18 cellular contexts compared by ENCODE assay signal in genomic region chr5:95940758-95941682, GRCh38. TPM values are rescaled to one million over a fixed set of nuclear protein-coding genes. Genes with fewer than 3 reads are reported as not detected.
DNase-seq lines count a peak whose midpoint lies in the region; ATAC-seq and TF ChIP-seq lines count a peak whose summit lies in the region.
"Had no signal": no experiment of that assay in that cellular context is flagged by ENCODE, and none has a peak within 500 bp of the region (broad histone marks: within the 10 kb centered on the region; RNA-seq: fewer than 3 reads in every experiment).

No MANE protein-coding gene starts in this region.

- peaks cover 14% of the 10 kb centered on the region for H3K4me1 ChIP-seq in SJSA1 (replicated peaks)
- H3K4me1 ChIP-seq: Peyer's patch had no signal

- no peaks in the 10 kb centered on the region for H3K9me3 ChIP-seq in SJSA1 (replicated peaks)
- H3K9me3 ChIP-seq: gastroesophageal sphincter, Peyer's patch had no signal

- no peaks in the 10 kb centered on the region for H3K27me3 Mint-ChIP-seq in glutamatergic neuron (ENCODE audit: unreplicated experiment)
- no peaks in the 10 kb centered on the region for H3K27me3 Mint-ChIP-seq in stimulated activated naive CD8-positive, alpha-beta T cell treated with anti-CD3 and anti-CD28 coated beads, Interleukin-15, amount 100 ng/mL, for 72 hours
- H3K27me3 Mint-ChIP-seq: effector memory CD8-positive, alpha-beta T cell; type B pancreatic cell had no signal

- no peaks in the 10 kb centered on the region for H3K27me3 ChIP-seq in SJSA1 (replicated peaks)
- H3K27me3 ChIP-seq: gastroesophageal sphincter, Peyer's patch had no signal

- H3K4me3 ChIP-seq in SJSA1 = no peak overlapping the region
- H3K4me3 ChIP-seq: gastroesophageal sphincter, Peyer's patch had no signal

- H3K36me3 ChIP-seq in SJSA1 = peaks cover 37% of the 10 kb centered on the region
- H3K36me3 ChIP-seq: gastroesophageal sphincter, Peyer's patch had no signal

- DNase-seq in EL (peak; percentile 37), SJSA1 (ENCODE audit: low read depth in 1 of 2, low spot score in 2 of 2) (peak; percentile 35 to 44), glutamatergic neuron (peak; percentile 19), nucleus accumbens (lab: John Stamatoyannopoulos, UW) (peak in 49 of 56 donors; percentile 13 to 81 (median 55)), NCI-H345 (lab: John Stamatoyannopoulos, UW) (no peak)
- no peak for DNase-seq in stimulated activated CD4-positive, alpha-beta T cell treated with anti-CD3 and anti-CD28 coated beads, Interleukin-4, amount 100 ng/mL, for 1 hour
- no peak for DNase-seq in stimulated activated naive CD8-positive, alpha-beta T cell treated with anti-CD3 and anti-CD28 coated beads, Interleukin-15, amount 100 ng/mL, for 72 hours
- DNase-seq: activated CD4-positive, alpha-beta T cell treated with anti-CD3 and anti-CD28 coated beads for 48 hours; activated T-cell treated with anti-CD3 and anti-CD28 coated beads, Interleukin-2, amount 50 U/mL, for 48 hours; DMS153; effector memory CD8-positive, alpha-beta T cell; NCI-H146; NCI-H524 treated with DMSO at 0.1 percent for 48 hours; Peyer's patch; stimulated activated CD8-positive, alpha-beta memory T cell treated with anti-CD3 and anti-CD28 coated beads, Interleukin-4, amount 100 ng/mL, for 48 hours had no signal

- H3K27ac Mint-ChIP-seq in glutamatergic neuron (ENCODE audit: unreplicated experiment) = peak overlapping the region; percentile 48
- H3K27ac Mint-ChIP-seq in stimulated activated naive CD8-positive, alpha-beta T cell treated with anti-CD3 and anti-CD28 coated beads, Interleukin-15, amount 100 ng/mL, for 72 hours = no peak overlapping the region
- H3K27ac Mint-ChIP-seq: effector memory CD8-positive, alpha-beta T cell; type B pancreatic cell had no signal

- H3K9me3 Mint-ChIP-seq in glutamatergic neuron (ENCODE audit: unreplicated experiment) = no peaks in the 10 kb centered on the region
- H3K9me3 Mint-ChIP-seq in stimulated activated naive CD8-positive, alpha-beta T cell treated with anti-CD3 and anti-CD28 coated beads, Interleukin-15, amount 100 ng/mL, for 72 hours = no peaks in the 10 kb centered on the region
- H3K9me3 Mint-ChIP-seq: effector memory CD8-positive, alpha-beta T cell; type B pancreatic cell had no signal

- H3K36me3 Mint-ChIP-seq in glutamatergic neuron (ENCODE audit: unreplicated experiment) = no peaks in the 10 kb centered on the region

- H3K4me1 Mint-ChIP-seq in glutamatergic neuron (ENCODE audit: low read depth, unreplicated experiment) = peaks cover 31% of the 10 kb centered on the region
- peaks cover 14% of the 10 kb centered on the region for H3K4me1 Mint-ChIP-seq in stimulated activated naive CD8-positive, alpha-beta T cell treated with anti-CD3 and anti-CD28 coated beads, Interleukin-15, amount 100 ng/mL, for 72 hours

- H3K27ac ChIP-seq in SJSA1 = no peak overlapping the region
- H3K27ac ChIP-seq: gastroesophageal sphincter, Peyer's patch had no signal

- ATAC-seq in stimulated activated naive CD8-positive, alpha-beta T cell treated with anti-CD3 and anti-CD28 coated beads, Interleukin-15, amount 100 ng/mL, for 72 hours = no peak
- ATAC-seq in GM21786 (IDR thresholded peaks at IDR 0.05; ENCODE audit: unreplicated experiment) = no peak
- ATAC-seq: effector memory CD8-positive, alpha-beta T cell; gastroesophageal sphincter had no signal

- H3K4me3 Mint-ChIP-seq in glutamatergic neuron (ENCODE audit: unreplicated experiment) = peak overlapping the region; percentile 30
- no peak overlapping the region for H3K4me3 Mint-ChIP-seq in stimulated activated naive CD8-positive, alpha-beta T cell treated with anti-CD3 and anti-CD28 coated beads, Interleukin-15, amount 100 ng/mL, for 72 hours
- H3K4me3 Mint-ChIP-seq: effector memory CD8-positive, alpha-beta T cell; type B pancreatic cell had no signal

- no peak for TF ChIP-seq CTCF in glutamatergic neuron (IDR thresholded peaks at IDR 0.05; ENCODE audit: partially characterized antibody, unreplicated experiment)

RNA-seq across cellular contexts. Expression of gene ELL2, which starts 20.6 kb away (rescaled TPM):
- 21.1 and 39.9 TPM in 2 replicates for total RNA-seq in SJSA1 (2014; rRNA removed; shearing (Covaris generic))
- total RNA-seq in glutamatergic neuron (ENCODE audit: unreplicated experiment) = 97.0 TPM

Comparison
In these comparisons a context has a peak if more than half of its experiments do, and no peak if none do; other contexts are left out.
1. DNase-seq: peak in EL (single experiment), SJSA1 (2 of 2), glutamatergic neuron (single experiment) and nucleus accumbens (49 of 56); none in NCI-H345 (single experiment), stimulated activated CD4-positive, alpha-beta T cell treated with anti-CD3 and anti-CD28 coated beads, Interleukin-4, amount 100 ng/mL, for 1 hour (single experiment) and stimulated activated naive CD8-positive, alpha-beta T cell treated with anti-CD3 and anti-CD28 coated beads, Interleukin-15, amount 100 ng/mL, for 72 hours (0 of 2).